In genomic region chr4:78612398-78613005, GRCh38 we compare ENCODE assay signal across 8 cellular contexts.
DNase-seq lines count a peak whose midpoint lies in the region; ATAC-seq, FAIRE-seq and TF ChIP-seq lines count a peak whose summit lies in the region.

No MANE protein-coding gene starts in this region.

- no peaks in the 10 kb centered on the region for H4K20me1 ChIP-seq in HepG2 (ENCODE audit: insufficient read depth, low read length)

- H3K27me3 Mint-ChIP-seq in Calu3 (ENCODE audit: unreplicated experiment): no peaks in the 10 kb centered on the region

- POLR2A ChIA-PET in HepG2 (lab: Yijun Ruan, JAX): no interaction called here

- peaks cover 13% of the 10 kb centered on the region for H3K4me1 Mint-ChIP-seq in Calu3 (ENCODE audit: low read depth, unreplicated experiment)

- no peaks in the 10 kb centered on the region for H3K9me3 ChIP-seq in HepG2 (ENCODE audit: low read length)

- in situ Hi-C loops in HepG2 (cut with HindIII; ENCODE audit: extremely low pct_ligation_motif_present, low pct_unique_long_range_greater_than_20kb): loop anchor here (5.0 kb wide), 1 partner anchor 250 kb away; no protein-coding TSS in a partner anchor

- H3K36me3 Mint-ChIP-seq in Calu3 (ENCODE audit: insufficient read depth, unreplicated experiment): peaks cover 30% of the 10 kb centered on the region

- no peak for TF ChIP-seq EP300 in HepG2 (IDR thresholded peaks at IDR 0.05; ENCODE audit: low read depth in 2 of 2, low read length in 2 of 2)
- no peak for TF ChIP-seq EP300 in HepG2 (CRISPR knock-in tag; IDR thresholded peaks at IDR 0.05; ENCODE audit: borderline replicate concordance)

- peak; percentile 15 for TF ChIP-seq CTCF in Calu3 (IDR thresholded peaks at IDR 0.05; ENCODE audit: unreplicated experiment)
- TF ChIP-seq CTCF in GM20000 (IDR thresholded peaks at IDR 0.05; ENCODE audit: extremely low read depth, missing control alignments): peak; percentile 18
- peak; percentile 54 for TF ChIP-seq CTCF in cardiac fibroblast (IDR thresholded peaks at IDR 0.05; ENCODE audit: low read depth, low read length)
- peak; percentile 46; the same call in 1 of the 2 replicates for TF ChIP-seq CTCF in HepG2 (CRISPR knock-in tag; IDR thresholded peaks at IDR 0.05)

- peaks cover 9% of the 10 kb centered on the region; the same call in 1 of the 2 replicates for H3K4me1 ChIP-seq in HepG2 (ENCODE audit: insufficient read depth, low read length)

- no peak overlapping the region for H3K4me3 Mint-ChIP-seq in Calu3 (ENCODE audit: low read depth, unreplicated experiment)

- H3K4me2 ChIP-seq in HepG2 (ENCODE audit: low read depth, low read length): no peak overlapping the region

- TF ChIP-seq POLR2A in HepG2 (IDR thresholded peaks at IDR 0.05; ENCODE audit: insufficient read depth in 1 of 2, low read depth in 2 of 2, low read length in 2 of 2): no peak

- no peak overlapping the region for H3K27ac ChIP-seq in HepG2 (ENCODE audit: extremely low read length, insufficient read depth, low read length)

- DNase-seq in Calu3 (peak; percentile 17), GM20000 (ENCODE audit: low spot score) (peak; percentile 24), NCI-H1694 (lab: John Stamatoyannopoulos, UW) (peak; percentile 50), cardiac fibroblast (ENCODE audit: low read depth in 2 of 2) (peak; percentile 75 to 79), HepG2 (ENCODE audit: low spot score) (peak; percentile 21), NCI-H128 (lab: John Stamatoyannopoulos, UW; ENCODE audit: unreplicated experiment) (no peak)

- H3K9ac ChIP-seq in HepG2 (ENCODE audit: insufficient read depth, low read depth, low read length): no peak overlapping the region

- no peak overlapping the region for H2AFZ ChIP-seq in HepG2 (ENCODE audit: low read length)

- no peaks in the 10 kb centered on the region for H3K9me3 Mint-ChIP-seq in Calu3 (ENCODE audit: low read depth, unreplicated experiment)

- H3K4me3 ChIP-seq in cardiac fibroblast (replicated peaks in 1 of 2; ENCODE audit: low read depth in 2 of 2, low read length in 2 of 2) (no peak overlapping the region), HepG2 (replicated peaks in 1 of 3; ENCODE audit: insufficient read depth in 1 of 3, low read depth in 2 of 3, low read length in 3 of 3) (no peak overlapping the region)

- H3K36me3 ChIP-seq in HepG2 (replicated peaks in 1 of 2; ENCODE audit: control insufficient read depth in 1 of 2, insufficient read depth in 2 of 2, low read length in 2 of 2): no peaks in the 10 kb centered on the region

- H3K27me3 ChIP-seq in HepG2 (ENCODE audit: control insufficient read depth in 1 of 2, insufficient read depth in 2 of 2, low read length in 2 of 2): no peaks in the 10 kb centered on the region

- WGBS in HepG2 (ENCODE audit: low lambda C conversion rate): 57% methylated on average over 3 of the region's 3 CpGs

- BruUV-seq in Calu3 (replicated peaks; lab: Mats Ljungman, UMichigan) (no TSS peak), HepG2 (replicated peaks; lab: Mats Ljungman, UMichigan) (no TSS peak)

- CTCF ChIA-PET in Calu3 (lab: Charles Lee): interaction anchor here (1.1 kb wide), 1 partner anchor 32 kb away, joined by 3 read pairs; no protein-coding TSS in a partner anchor
- CTCF ChIA-PET in HepG2 (lab: Yijun Ruan, JAX; ENCODE audit: low intra/inter-chr PET ratio, low total read pairs): interaction anchor here (1.4 kb wide), 1 partner anchor 252 kb away, joined by 14 read pairs; no protein-coding TSS in a partner anchor

- H3K27ac Mint-ChIP-seq in Calu3 (ENCODE audit: unreplicated experiment): no peak overlapping the region

- ATAC-seq in HepG2 (peak; percentile 54; the same call in 2 of the 3 replicates), GM18520 (IDR thresholded peaks at IDR 0.05; ENCODE audit: unreplicated experiment) (no peak), HG03565 (IDR thresholded peaks at IDR 0.05; ENCODE audit: unreplicated experiment) (no peak)

- peak; percentile 26; the same call in 1 of the 2 replicates for TF ChIP-seq RAD21 in HepG2 (CRISPR knock-in tag; IDR thresholded peaks at IDR 0.05)

- H3K79me2 ChIP-seq in HepG2 (ENCODE audit: insufficient read depth, low read length): no peaks in the 10 kb centered on the region

- intact Hi-C loops in Calu3 (cut with micrococcal nuclease; ENCODE audit: unreplicated experiment) (loop anchor here (1.0 to 5.0 kb wide), 2 partner anchors 165 to 252 kb away; partner anchors contain the start of gene BMP2K), HepG2 (cut with micrococcal nuclease; ENCODE audit: unreplicated experiment) (loop anchor here (1.0 to 10.0 kb wide), 2 partner anchors 162 to 252 kb away; partner anchors contain the start of gene BMP2K)

- FAIRE-seq in HepG2 (lab: Jason Lieb, UNC): peak; percentile 42

TF ChIP-seq in HepG2, 621 proteins besides CTCF, POLR2A, EP300 and RAD21:
- no peak for TF ChIP-seq ZSCAN30 (CRISPR knock-in tag; IDR thresholded peaks at IDR 0.05)
- no peak for TF ChIP-seq CREBL2 (CRISPR knock-in tag; IDR thresholded peaks at IDR 0.05; ENCODE audit: borderline replicate concordance)
- TF ChIP-seq, protein P1, sequence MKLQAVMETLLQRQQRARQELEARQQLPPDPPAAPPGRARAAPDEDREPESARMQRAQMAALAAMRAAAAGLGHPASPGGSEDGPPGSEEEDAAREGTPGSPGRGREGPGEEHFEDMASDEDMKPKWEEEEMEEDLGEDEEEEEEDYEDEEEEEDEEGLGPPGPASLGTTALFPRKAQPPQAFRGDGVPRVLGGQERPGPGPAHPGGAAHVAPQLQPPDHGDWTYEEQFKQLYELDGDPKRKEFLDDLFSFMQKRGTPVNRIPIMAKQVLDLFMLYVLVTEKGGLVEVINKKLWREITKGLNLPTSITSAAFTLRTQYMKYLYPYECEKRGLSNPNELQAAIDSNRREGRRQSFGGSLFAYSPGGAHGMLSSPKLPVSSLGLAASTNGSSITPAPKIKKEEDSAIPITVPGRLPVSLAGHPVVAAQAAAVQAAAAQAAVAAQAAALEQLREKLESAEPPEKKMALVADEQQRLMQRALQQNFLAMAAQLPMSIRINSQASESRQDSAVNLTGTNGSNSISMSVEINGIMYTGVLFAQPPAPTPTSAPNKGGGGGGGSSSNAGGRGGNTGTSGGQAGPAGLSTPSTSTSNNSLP (IDR thresholded peaks at IDR 0.05; ENCODE audit: low read depth, low read length): peak; percentile 21; the same call in 1 of the 2 replicates
- peak; percentile 46; the same call in 1 of the 2 replicates for TF ChIP-seq SMC3 (IDR thresholded peaks at IDR 0.05; ENCODE audit: low read length)
- peak; percentile 73 for TF ChIP-seq STAG1 (CRISPR knock-in tag; IDR thresholded peaks at IDR 0.05)
- no peak for TF ChIP-seq SRSF1 (optimal IDR thresholded peaks at IDR 0.05; ENCODE audit: low read depth, low read length)
